ENCODE assay signal across 4 cellular contexts in the genomic region with DNA sequence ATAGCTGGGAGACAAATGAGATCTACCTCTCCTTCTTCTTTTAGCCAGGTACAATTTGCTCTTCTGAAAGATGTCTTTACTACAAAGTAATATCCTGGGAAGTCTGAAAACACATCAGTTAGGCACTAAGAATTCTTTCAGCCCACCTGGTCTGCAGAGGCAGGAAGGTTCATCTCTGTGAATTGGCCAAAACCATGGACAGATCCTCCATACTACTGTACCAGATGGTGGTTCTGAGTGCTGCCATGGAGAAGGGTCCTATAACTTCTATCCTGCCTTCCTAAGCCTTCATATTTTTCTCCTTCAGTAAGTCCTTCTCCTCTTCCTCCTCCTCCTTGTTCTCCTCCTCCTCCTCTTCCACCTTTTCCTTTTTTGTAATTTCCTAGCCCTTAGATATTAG.
TF ChIP-seq lines count a peak whose summit lies in the region.

No MANE protein-coding gene starts in this region.

TF ChIP-seq in GM23338, 12 proteins besides CTCF, POLR2A, EP300 and RAD21:
- TF ChIP-seq, protein P1, sequence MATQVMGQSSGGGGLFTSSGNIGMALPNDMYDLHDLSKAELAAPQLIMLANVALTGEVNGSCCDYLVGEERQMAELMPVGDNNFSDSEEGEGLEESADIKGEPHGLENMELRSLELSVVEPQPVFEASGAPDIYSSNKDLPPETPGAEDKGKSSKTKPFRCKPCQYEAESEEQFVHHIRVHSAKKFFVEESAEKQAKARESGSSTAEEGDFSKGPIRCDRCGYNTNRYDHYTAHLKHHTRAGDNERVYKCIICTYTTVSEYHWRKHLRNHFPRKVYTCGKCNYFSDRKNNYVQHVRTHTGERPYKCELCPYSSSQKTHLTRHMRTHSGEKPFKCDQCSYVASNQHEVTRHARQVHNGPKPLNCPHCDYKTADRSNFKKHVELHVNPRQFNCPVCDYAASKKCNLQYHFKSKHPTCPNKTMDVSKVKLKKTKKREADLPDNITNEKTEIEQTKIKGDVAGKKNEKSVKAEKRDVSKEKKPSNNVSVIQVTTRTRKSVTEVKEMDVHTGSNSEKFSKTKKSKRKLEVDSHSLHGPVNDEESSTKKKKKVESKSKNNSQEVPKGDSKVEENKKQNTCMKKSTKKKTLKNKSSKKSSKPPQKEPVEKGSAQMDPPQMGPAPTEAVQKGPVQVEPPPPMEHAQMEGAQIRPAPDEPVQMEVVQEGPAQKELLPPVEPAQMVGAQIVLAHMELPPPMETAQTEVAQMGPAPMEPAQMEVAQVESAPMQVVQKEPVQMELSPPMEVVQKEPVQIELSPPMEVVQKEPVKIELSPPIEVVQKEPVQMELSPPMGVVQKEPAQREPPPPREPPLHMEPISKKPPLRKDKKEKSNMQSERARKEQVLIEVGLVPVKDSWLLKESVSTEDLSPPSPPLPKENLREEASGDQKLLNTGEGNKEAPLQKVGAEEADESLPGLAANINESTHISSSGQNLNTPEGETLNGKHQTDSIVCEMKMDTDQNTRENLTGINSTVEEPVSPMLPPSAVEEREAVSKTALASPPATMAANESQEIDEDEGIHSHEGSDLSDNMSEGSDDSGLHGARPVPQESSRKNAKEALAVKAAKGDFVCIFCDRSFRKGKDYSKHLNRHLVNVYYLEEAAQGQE (IDR thresholded peaks at IDR 0.05; ENCODE audit: unreplicated experiment): peak; percentile 49
- no peak for TF ChIP-seq NANOG (IDR thresholded peaks at IDR 0.05; ENCODE audit: borderline replicate concordance)

TF ChIP-seq in HCT116, 20 proteins besides CTCF, POLR2A, EP300 and RAD21 (continued from another document):
- TF ChIP-seq, protein P1 (IDR thresholded peaks at IDR 0.05; ENCODE audit: low read depth): peak; percentile 16; the same call in 1 of the 2 replicates
- no peak for TF ChIP-seq SP1 (IDR thresholded peaks at IDR 0.05; ENCODE audit: low read depth)
TF ChIP-seq in HCT116: peak in this region for 1.

TF ChIP-seq in HEK293, 187 proteins besides CTCF, POLR2A, EP300 and RAD21:
- TF ChIP-seq, protein P1 (tag by site-specific recombination; IDR thresholded peaks at IDR 0.05): peak; percentile 56
- TF ChIP-seq, protein P2, sequence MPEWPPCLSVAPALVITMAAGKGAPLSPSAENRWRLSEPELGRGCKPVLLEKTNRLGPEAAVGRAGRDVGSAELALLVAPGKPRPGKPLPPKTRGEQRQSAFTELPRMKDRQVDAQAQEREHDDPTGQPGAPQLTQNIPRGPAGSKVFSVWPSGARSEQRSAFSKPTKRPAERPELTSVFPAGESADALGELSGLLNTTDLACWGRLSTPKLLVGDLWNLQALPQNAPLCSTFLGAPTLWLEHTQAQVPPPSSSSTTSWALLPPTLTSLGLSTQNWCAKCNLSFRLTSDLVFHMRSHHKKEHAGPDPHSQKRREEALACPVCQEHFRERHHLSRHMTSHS (tag by site-specific recombination; IDR thresholded peaks at IDR 0.05): no peak
- TF ChIP-seq ZNF549 (tag by site-specific recombination; IDR thresholded peaks at IDR 0.05) (no peak), GLI2 (tag by site-specific recombination; IDR thresholded peaks at IDR 0.05; ENCODE audit: borderline replicate concordance, low read depth) (no peak), GLIS1 (tag by site-specific recombination; IDR thresholded peaks at IDR 0.05) (no peak), ZNF785 (tag by site-specific recombination; IDR thresholded peaks at IDR 0.05) (no peak)
- TF ChIP-seq, protein P3, sequence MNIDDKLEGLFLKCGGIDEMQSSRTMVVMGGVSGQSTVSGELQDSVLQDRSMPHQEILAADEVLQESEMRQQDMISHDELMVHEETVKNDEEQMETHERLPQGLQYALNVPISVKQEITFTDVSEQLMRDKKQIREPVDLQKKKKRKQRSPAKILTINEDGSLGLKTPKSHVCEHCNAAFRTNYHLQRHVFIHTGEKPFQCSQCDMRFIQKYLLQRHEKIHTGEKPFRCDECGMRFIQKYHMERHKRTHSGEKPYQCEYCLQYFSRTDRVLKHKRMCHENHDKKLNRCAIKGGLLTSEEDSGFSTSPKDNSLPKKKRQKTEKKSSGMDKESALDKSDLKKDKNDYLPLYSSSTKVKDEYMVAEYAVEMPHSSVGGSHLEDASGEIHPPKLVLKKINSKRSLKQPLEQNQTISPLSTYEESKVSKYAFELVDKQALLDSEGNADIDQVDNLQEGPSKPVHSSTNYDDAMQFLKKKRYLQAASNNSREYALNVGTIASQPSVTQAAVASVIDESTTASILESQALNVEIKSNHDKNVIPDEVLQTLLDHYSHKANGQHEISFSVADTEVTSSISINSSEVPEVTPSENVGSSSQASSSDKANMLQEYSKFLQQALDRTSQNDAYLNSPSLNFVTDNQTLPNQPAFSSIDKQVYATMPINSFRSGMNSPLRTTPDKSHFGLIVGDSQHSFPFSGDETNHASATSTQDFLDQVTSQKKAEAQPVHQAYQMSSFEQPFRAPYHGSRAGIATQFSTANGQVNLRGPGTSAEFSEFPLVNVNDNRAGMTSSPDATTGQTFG (tag by site-specific recombination; IDR thresholded peaks at IDR 0.05; ENCODE audit: borderline replicate concordance): no peak
TF ChIP-seq in HEK293: peak in this region for 1.

TF ChIP-seq in Ishikawa, 13 proteins besides CTCF, POLR2A, EP300 and RAD21:
- TF ChIP-seq, protein P1 (IDR thresholded peaks at IDR 0.05; ENCODE audit: low read depth): peak; percentile 54; the same call in 1 of the 2 replicates
- no peak for TF ChIP-seq ZBTB7A (IDR thresholded peaks at IDR 0.05; ENCODE audit: low read depth)
